6 cellular contexts compared by ENCODE assay signal in the genomic region with DNA sequence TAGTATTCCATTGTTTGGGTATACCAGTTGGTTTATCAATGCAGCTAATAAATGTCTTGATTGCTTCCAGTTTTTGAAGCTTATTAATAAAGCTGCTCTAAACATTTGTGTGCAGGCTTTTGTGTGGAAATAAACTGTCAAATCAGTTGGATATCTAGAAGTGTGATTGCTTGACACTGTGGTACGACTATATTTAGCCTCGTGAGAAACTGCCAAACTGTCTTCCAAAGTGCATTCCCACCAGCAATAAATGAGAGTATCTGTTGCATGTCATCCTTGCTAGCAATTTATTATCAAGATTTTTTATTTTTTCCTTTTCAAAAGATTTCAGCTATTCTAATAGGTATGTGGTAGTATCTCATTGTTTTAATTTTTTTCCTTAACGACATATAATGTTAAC. TPM values are rescaled to one million over a fixed set of nuclear protein-coding genes. Genes with fewer than 3 reads are reported as not detected.
"Had no signal": no experiment of that assay in that cellular context is flagged by ENCODE, and none has a peak within 500 bp of the region (broad histone marks: within the 10 kb centered on the region; RNA-seq: fewer than 3 reads in every experiment).

No MANE protein-coding gene starts in this region.

- H3K27ac ChIP-seq: HL-60 had no signal

- H3K4me3 ChIP-seq: K562 had no signal

- ATAC-seq: HepG2, K562 had no signal

- DNase-seq: IMR-90 had no signal

RNA-seq across cellular contexts. Expression of a gene that starts 37.5 kb away (rescaled TPM):
- total RNA-seq: HepG2, HT1080, IMR-90, K562 had no signal
- polyA plus RNA-seq: HepG2, IgD-negative memory B cell, IMR-90, K562 had no signal
